In the genomic region with DNA sequence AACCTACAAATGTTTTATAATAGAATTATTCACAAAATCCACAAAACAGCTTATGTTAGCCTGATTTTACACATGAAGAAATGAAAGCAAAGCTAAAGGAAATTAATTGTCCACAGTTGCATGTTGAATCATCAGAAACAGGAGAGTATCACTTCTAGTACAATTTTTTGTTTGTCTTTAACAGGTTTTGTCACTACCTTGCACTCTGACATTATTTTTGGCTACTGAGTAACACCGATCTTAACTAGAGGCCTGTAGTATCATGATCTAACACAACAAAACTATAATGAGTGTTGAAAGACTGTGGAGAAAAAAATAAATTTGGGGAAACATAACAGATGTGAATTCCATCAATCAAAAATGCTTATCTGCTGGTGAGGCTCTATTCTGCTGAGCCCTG, we compare ENCODE assay signal across 11 cellular contexts.
DNase-seq lines count a peak whose midpoint lies in the region; ATAC-seq, FAIRE-seq and TF ChIP-seq lines count a peak whose summit lies in the region.
"Had no signal": no experiment of that assay in that cellular context is flagged by ENCODE, and none has a peak within 500 bp of the region (broad histone marks: within the 10 kb centered on the region; RNA-seq: fewer than 3 reads in every experiment).

No MANE protein-coding gene starts in this region.

- H3K27ac ChIP-seq in SJCRH30: no peak overlapping the region
- H3K27ac ChIP-seq: ovary had no signal

- no peaks in the 10 kb centered on the region for H3K27me3 ChIP-seq in SJCRH30
- H3K27me3 ChIP-seq: ovary had no signal

- H3K4me1 Mint-ChIP-seq in immature natural killer cell (peaks cover 70 to 91% of the 10 kb centered on the region in 2 donors), progenitor cell of endocrine pancreas (ENCODE audit: low read depth) (no peaks in the 10 kb centered on the region)

- H3K27me3 Mint-ChIP-seq in immature natural killer cell (ENCODE audit: low read depth in 3 of 3) (no peaks in the 10 kb centered on the region), progenitor cell of endocrine pancreas (no peaks in the 10 kb centered on the region)
- H3K27me3 Mint-ChIP-seq: activated B cell treated with CpG ODN at 0.5 μM for 24 hours had no signal

- H3K27ac Mint-ChIP-seq in immature natural killer cell (peak overlapping the region; percentile 10 to 70 (median 46)), progenitor cell of endocrine pancreas (no peak overlapping the region)
- H3K27ac Mint-ChIP-seq: activated B cell treated with CpG ODN at 0.5 μM for 24 hours had no signal

- no peaks in the 10 kb centered on the region for H3K9me3 ChIP-seq in SJCRH30 (replicated peaks)
- H3K9me3 ChIP-seq: ovary had no signal

- no peaks in the 10 kb centered on the region for H3K36me3 ChIP-seq in SJCRH30
- H3K36me3 ChIP-seq: ovary had no signal

- H3K4me3 Mint-ChIP-seq in immature natural killer cell: peak overlapping the region in 2 of 5 donors; percentile 3 to 31
- no peak overlapping the region for H3K4me3 Mint-ChIP-seq in progenitor cell of endocrine pancreas (ENCODE audit: low read depth)
- H3K4me3 Mint-ChIP-seq: activated B cell treated with CpG ODN at 0.5 μM for 24 hours had no signal

- FAIRE-seq in frontal cortex (lab: Jason Lieb, UNC): no peak

- no peak overlapping the region for H3K4me3 ChIP-seq in SJCRH30
- H3K4me3 ChIP-seq: ovary had no signal

- peak; percentile 84 for ATAC-seq in GM18868 (IDR thresholded peaks at IDR 0.05; ENCODE audit: unreplicated experiment)
- peak; percentile 80 for ATAC-seq in GM21786 (IDR thresholded peaks at IDR 0.05; ENCODE audit: unreplicated experiment)
- ATAC-seq in HG03565 (IDR thresholded peaks at IDR 0.05; ENCODE audit: unreplicated experiment): peak; percentile 73

- no peaks in the 10 kb centered on the region for H3K4me1 ChIP-seq in SJCRH30

- H3K9me3 Mint-ChIP-seq in immature natural killer cell (no peaks in the 10 kb centered on the region), progenitor cell of endocrine pancreas (ENCODE audit: low read depth) (no peaks in the 10 kb centered on the region)
- H3K9me3 Mint-ChIP-seq: activated B cell treated with CpG ODN at 0.5 μM for 24 hours had no signal

- DNase-seq in immature natural killer cell (no peak), frontal cortex (ENCODE audit: low spot score in 2 of 2) (no peak), progenitor cell of endocrine pancreas (ENCODE audit: low spot score, unreplicated experiment) (no peak), NCI-H2081 (lab: John Stamatoyannopoulos, UW) (no peak), SJCRH30 (no peak)
- DNase-seq: activated B cell treated with CpG ODN at 0.5 μM for 24 hours, NCI-H510A, ovary had no signal

- peaks cover 0 to 3% (median 0%) of the 10 kb centered on the region in 3 donors for H3K36me3 Mint-ChIP-seq in immature natural killer cell
- H3K36me3 Mint-ChIP-seq in progenitor cell of endocrine pancreas (ENCODE audit: insufficient read depth): no peaks in the 10 kb centered on the region

- TF ChIP-seq CTCF in progenitor cell of endocrine pancreas (IDR thresholded peaks at IDR 0.05; ENCODE audit: unreplicated experiment): no peak
